In genomic region chr18:9869713-9870430, GRCh38 we compare ENCODE assay signal across 1 cellular context.
A peak's percentile ranks its signal among the peaks of the same experiment; 100 is the strongest.
TF ChIP-seq lines count a peak whose summit lies in the region.

No MANE protein-coding gene starts in this region.

TF ChIP-seq in HepG2, 621 proteins besides CTCF, POLR2A, EP300 and RAD21 (continued from another document and continues in another):
- TF ChIP-seq ARID5B (CRISPR knock-in tag; IDR thresholded peaks at IDR 0.05): peak; percentile 95
- TF ChIP-seq THAP9 (CRISPR knock-in tag; IDR thresholded peaks at IDR 0.05; ENCODE audit: borderline replicate concordance): no peak
- no peak for TF ChIP-seq ARHGAP35 (CRISPR knock-in tag; IDR thresholded peaks at IDR 0.05; ENCODE audit: borderline replicate concordance)
- no peak for TF ChIP-seq TBX2 (CRISPR knock-in tag; IDR thresholded peaks at IDR 0.05; ENCODE audit: borderline replicate concordance)
- TF ChIP-seq ZSCAN31 (CRISPR knock-in tag; IDR thresholded peaks at IDR 0.05; ENCODE audit: low read depth): no peak
- no peak for TF ChIP-seq FOXO4 (CRISPR knock-in tag; conservative IDR thresholded peaks at IDR 0.05)
- TF ChIP-seq MLLT10 (CRISPR knock-in tag; IDR thresholded peaks at IDR 0.05): no peak
- TF ChIP-seq CEBPB (IDR thresholded peaks at IDR 0.05; ENCODE audit: borderline replicate concordance, low read depth, low read length): peak; percentile 88
- peak; percentile 79 for TF ChIP-seq ZGPAT (CRISPR knock-in tag; IDR thresholded peaks at IDR 0.05)
- no peak for TF ChIP-seq GTF2F1 (IDR thresholded peaks at IDR 0.05; ENCODE audit: low read length)
- TF ChIP-seq GATAD1 (CRISPR knock-in tag; IDR thresholded peaks at IDR 0.05): peak; percentile 28; the same call in 1 of the 2 replicates
- TF ChIP-seq ESRRA (CRISPR knock-in tag; IDR thresholded peaks at IDR 0.05; ENCODE audit: low read depth): peak; percentile 79; the same call in 1 of the 2 replicates
- no peak for TF ChIP-seq GPN1 (CRISPR knock-in tag; IDR thresholded peaks at IDR 0.05; ENCODE audit: borderline replicate concordance)
- no peak for TF ChIP-seq KDM5A (IDR thresholded peaks at IDR 0.05; ENCODE audit: borderline replicate concordance, low read length)
- TF ChIP-seq NONO (IDR thresholded peaks at IDR 0.05): no peak
- TF ChIP-seq NONO (CRISPR knock-in tag; conservative IDR thresholded peaks at IDR 0.05): no peak
- TF ChIP-seq YEATS4 (CRISPR knock-in tag; IDR thresholded peaks at IDR 0.05; ENCODE audit: borderline replicate concordance): 0 out of 2 replicates have a peak, but pooled peaks have one; percentile 31
- TF ChIP-seq SNAPC4 (CRISPR knock-in tag; IDR thresholded peaks at IDR 0.05): no peak
- TF ChIP-seq POLR2G (IDR thresholded peaks at IDR 0.05; ENCODE audit: low read depth, low read length): no peak
- peak; percentile 79; the same call in 1 of the 2 replicates for TF ChIP-seq NFIC (IDR thresholded peaks at IDR 0.05; ENCODE audit: low read length)
- peak; percentile 88 for TF ChIP-seq HMG20B (CRISPR knock-in tag; conservative IDR thresholded peaks at IDR 0.05)
- no peak for TF ChIP-seq RNF2 (conservative IDR thresholded peaks at IDR 0.05; ENCODE audit: low read depth)
- peak; percentile 70; the same call in 1 of the 2 replicates for TF ChIP-seq HOMEZ (CRISPR knock-in tag; IDR thresholded peaks at IDR 0.05; ENCODE audit: low read depth)
- no peak for TF ChIP-seq GMEB2 (CRISPR knock-in tag; IDR thresholded peaks at IDR 0.05; ENCODE audit: low read depth)
- TF ChIP-seq SOX5 (CRISPR knock-in tag; IDR thresholded peaks at IDR 0.05; ENCODE audit: borderline replicate concordance): peak; percentile 62; the same call in 1 of the 2 replicates
- TF ChIP-seq MED8 (CRISPR knock-in tag; IDR thresholded peaks at IDR 0.05; ENCODE audit: insufficient replicate concordance): no peak
- no peak for TF ChIP-seq SP140L (CRISPR knock-in tag; IDR thresholded peaks at IDR 0.05; ENCODE audit: borderline replicate concordance)
- peak; percentile 24; the same call in 1 of the 2 replicates for TF ChIP-seq KDM3A (CRISPR knock-in tag; IDR thresholded peaks at IDR 0.05; ENCODE audit: low read depth)
- peak; percentile 89 for TF ChIP-seq CEBPG (CRISPR knock-in tag; IDR thresholded peaks at IDR 0.05)
- no peak for TF ChIP-seq CREBL2 (CRISPR knock-in tag; IDR thresholded peaks at IDR 0.05; ENCODE audit: borderline replicate concordance)
- no peak for TF ChIP-seq ZFYVE20 (CRISPR knock-in tag; IDR thresholded peaks at IDR 0.05; ENCODE audit: borderline replicate concordance, low read depth)
- no peak for TF ChIP-seq RFXANK (CRISPR knock-in tag; IDR thresholded peaks at IDR 0.05)
- TF ChIP-seq NAIF1 (CRISPR knock-in tag; IDR thresholded peaks at IDR 0.05; ENCODE audit: borderline replicate concordance): no peak
- TF ChIP-seq ZNF784 (CRISPR knock-in tag; IDR thresholded peaks at IDR 0.05; ENCODE audit: borderline replicate concordance): no peak
- peak; percentile 81 for TF ChIP-seq TCF7 (IDR thresholded peaks at IDR 0.05; ENCODE audit: low read depth)
- no peak; the same call in 1 of the 2 replicates for TF ChIP-seq SMC3 (IDR thresholded peaks at IDR 0.05; ENCODE audit: low read length)
